In the genomic region with DNA sequence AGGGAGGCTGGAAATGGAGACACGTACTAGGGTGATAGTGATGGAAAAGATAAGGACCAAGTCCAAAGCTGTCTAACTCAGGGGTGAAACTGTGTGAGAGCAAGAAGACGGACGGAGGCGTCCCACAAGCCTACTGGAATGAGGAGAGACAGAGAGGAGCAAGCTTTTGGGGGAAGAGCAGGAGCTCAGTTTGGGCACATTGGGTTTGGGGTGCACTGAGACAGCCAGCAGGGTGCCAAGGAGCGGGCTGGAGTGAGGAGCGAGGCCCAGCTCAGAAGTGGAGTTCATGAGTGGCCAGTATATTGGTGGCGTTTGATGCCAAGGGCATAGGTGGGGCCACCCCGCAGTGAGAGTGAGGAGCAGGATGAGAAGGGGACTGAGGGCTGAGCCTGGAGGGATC, we compare ENCODE assay signal across 26 cellular contexts. TPM values are rescaled to one million over a fixed set of nuclear protein-coding genes. Genes with fewer than 3 reads are reported as not detected.
"Had no signal": no experiment of that assay in that cellular context is flagged by ENCODE, and none has a peak within 500 bp of the region (broad histone marks: within the 10 kb centered on the region; RNA-seq: fewer than 3 reads in every experiment).

No MANE protein-coding gene starts in this region.

- FAIRE-seq: RCC 7860 had no signal

- H3K27ac ChIP-seq: KMS-11, SJSA1 had no signal

- H3K9ac ChIP-seq: KMS-11 had no signal

- H3K9me3 Mint-ChIP-seq: activated CD4-positive, alpha-beta memory T cell treated with anti-CD3 and anti-CD28 coated beads, Interleukin-2, amount 10 ng/mL, durations not matched to agents 7 days and 5 days; activated CD4-positive, alpha-beta T cell treated with anti-CD3 and anti-CD28 coated beads, Interleukin-2, amount 10 ng/mL, durations not matched to agents 7 days and 5 days; activated naive CD4-positive, alpha-beta T cell treated with anti-CD3 and anti-CD28 coated beads, Interleukin-2, amount 10 ng/mL, durations not matched to agents 7 days and 5 days; activated naive CD8-positive, alpha-beta T cell treated with anti-CD3 and anti-CD28 coated beads for 36 hours; activated T-cell treated with anti-CD3 and anti-CD28 coated beads, Interleukin-2, amount 50 U/mL, for 72 hours; activated T-helper 2 cell treated with anti-CD3 and anti-CD28 coated beads, Interferon-gamma antibody, Interleukin-2, Interleukin-4, amounts not matched to agents 10 μg/mL and 5 μg/mL and 100 μg/mL, durations not matched to agents 14 hours and 24 hours and 36 hours; T-helper 1 cell treated with Interleukin-12 subunit alpha and Interleukin-12 subunit beta and Interleukin-4 antibody, amounts not matched to agents 30 μg/mL and 1 μg/mL, for 36 hours had no signal

- H3K4me1 Mint-ChIP-seq: activated naive CD8-positive, alpha-beta T cell treated with anti-CD3 and anti-CD28 coated beads for 36 hours had no signal

- H3K9me3 ChIP-seq: SJSA1 had no signal

- H3K27ac Mint-ChIP-seq: activated CD4-positive, alpha-beta memory T cell treated with anti-CD3 and anti-CD28 coated beads, Interleukin-2, amount 10 ng/mL, durations not matched to agents 7 days and 5 days; activated CD4-positive, alpha-beta T cell treated with anti-CD3 and anti-CD28 coated beads, Interleukin-2, amount 10 ng/mL, durations not matched to agents 7 days and 5 days; activated naive CD4-positive, alpha-beta T cell treated with anti-CD3 and anti-CD28 coated beads, Interleukin-2, amount 10 ng/mL, durations not matched to agents 7 days and 5 days; activated naive CD8-positive, alpha-beta T cell treated with anti-CD3 and anti-CD28 coated beads for 36 hours; activated T-cell treated with anti-CD3 and anti-CD28 coated beads, Interleukin-2, amount 50 U/mL, for 72 hours; activated T-helper 2 cell treated with anti-CD3 and anti-CD28 coated beads, Interferon-gamma antibody, Interleukin-2, Interleukin-4, amounts not matched to agents 10 μg/mL and 5 μg/mL and 100 μg/mL, durations not matched to agents 14 hours and 24 hours and 36 hours; T-helper 1 cell treated with Interleukin-12 subunit alpha and Interleukin-12 subunit beta and Interleukin-4 antibody, amounts not matched to agents 30 μg/mL and 1 μg/mL, for 36 hours had no signal

- H3K4me3 Mint-ChIP-seq: activated CD4-positive, alpha-beta memory T cell treated with anti-CD3 and anti-CD28 coated beads, Interleukin-2, amount 10 ng/mL, durations not matched to agents 7 days and 5 days; activated CD4-positive, alpha-beta T cell treated with anti-CD3 and anti-CD28 coated beads, Interleukin-2, amount 10 ng/mL, durations not matched to agents 7 days and 5 days; activated naive CD4-positive, alpha-beta T cell treated with anti-CD3 and anti-CD28 coated beads, Interleukin-2, amount 10 ng/mL, durations not matched to agents 7 days and 5 days; activated naive CD8-positive, alpha-beta T cell treated with anti-CD3 and anti-CD28 coated beads for 36 hours; activated T-cell treated with anti-CD3 and anti-CD28 coated beads, Interleukin-2, amount 50 U/mL, for 72 hours; T-helper 1 cell treated with Interleukin-12 subunit alpha and Interleukin-12 subunit beta and Interleukin-4 antibody, amounts not matched to agents 30 μg/mL and 1 μg/mL, for 36 hours had no signal

- H3K4me1 ChIP-seq: SJSA1 had no signal

- H3K36me3 Mint-ChIP-seq: activated naive CD4-positive, alpha-beta T cell treated with anti-CD3 and anti-CD28 coated beads, Interleukin-2, amount 10 ng/mL, durations not matched to agents 7 days and 5 days; activated naive CD8-positive, alpha-beta T cell treated with anti-CD3 and anti-CD28 coated beads for 36 hours had no signal

- DNase-seq: activated CD4-positive, alpha-beta memory T cell treated with anti-CD3 and anti-CD28 coated beads, Interleukin-2, amount 10 ng/mL, durations not matched to agents 7 days and 5 days; activated CD4-positive, alpha-beta T cell treated with anti-CD3 and anti-CD28 coated beads, Interleukin-2, amount 10 ng/mL, durations not matched to agents 7 days and 5 days; activated CD4-positive, CD25-positive, alpha-beta regulatory T cell; activated CD8-positive, alpha-beta memory T cell treated with anti-CD3 and anti-CD28 coated beads, Interleukin-2, amount 50 U/mL, for 4 hours; activated gamma-delta T cell treated with Interleukin-2 at 50 U/mL for 16 hours; activated naive CD4-positive, alpha-beta T cell treated with anti-CD3 and anti-CD28 coated beads, Interleukin-2, amount 10 ng/mL, durations not matched to agents 7 days and 5 days; activated naive CD8-positive, alpha-beta T cell treated with anti-CD3 and anti-CD28 coated beads for 36 hours; activated T-cell treated with anti-CD3 and anti-CD28 coated beads, Interleukin-2, amount 50 U/mL, for 72 hours; NCI-H1092; NCI-H1417; NCI-H1930; NCI-H2107; NCI-H345; NCI-H510A; NCI-H526 treated with DMSO at 0.1 percent for 48 hours; PC-3; SHP77; T-helper 9 cell had no signal

- H3K36me3 ChIP-seq: SJSA1 had no signal

- H3K4me3 ChIP-seq: SJSA1 had no signal

- ATAC-seq: activated T-cell treated with anti-CD3 and anti-CD28 coated beads, Interleukin-2, amount 50 U/mL, for 72 hours; PC-3; SK-N-SH treated with all-trans-retinoic acid at 6 μM for 48 hours had no signal

- H3K4me2 ChIP-seq: KMS-11 had no signal

RNA-seq across cellular contexts. Expression of a gene that starts 22.6 kb away (rescaled TPM):
- total RNA-seq: activated CD4-positive, alpha-beta memory T cell treated with anti-CD3 and anti-CD28 coated beads, Interleukin-2, amount 10 ng/mL, durations not matched to agents 7 days and 5 days; activated CD4-positive, alpha-beta T cell treated with anti-CD3 and anti-CD28 coated beads, Interleukin-2, amount 10 ng/mL, durations not matched to agents 7 days and 5 days; activated naive CD8-positive, alpha-beta T cell treated with anti-CD3 and anti-CD28 coated beads for 36 hours; activated T-cell treated with anti-CD3 and anti-CD28 coated beads, Interleukin-2, amount 50 U/mL, for 72 hours; activated T-helper 2 cell treated with anti-CD3 and anti-CD28 coated beads, Interferon-gamma antibody, Interleukin-2, Interleukin-4, amounts not matched to agents 10 μg/mL and 5 μg/mL and 100 μg/mL, durations not matched to agents 14 hours and 24 hours and 36 hours; cardiac septum; MCF 10A; PC-3; SJSA1 had no signal
